In genomic region chr17:28416703-28417311, GRCh38 we compare ENCODE assay signal across 1 cellular context.
TF ChIP-seq lines count a peak whose summit lies in the region.

No MANE protein-coding gene starts in this region.

TF ChIP-seq in K562, 482 proteins besides CTCF, POLR2A, EP300 and RAD21 (continued from another document):
- TF ChIP-seq, protein P1, sequence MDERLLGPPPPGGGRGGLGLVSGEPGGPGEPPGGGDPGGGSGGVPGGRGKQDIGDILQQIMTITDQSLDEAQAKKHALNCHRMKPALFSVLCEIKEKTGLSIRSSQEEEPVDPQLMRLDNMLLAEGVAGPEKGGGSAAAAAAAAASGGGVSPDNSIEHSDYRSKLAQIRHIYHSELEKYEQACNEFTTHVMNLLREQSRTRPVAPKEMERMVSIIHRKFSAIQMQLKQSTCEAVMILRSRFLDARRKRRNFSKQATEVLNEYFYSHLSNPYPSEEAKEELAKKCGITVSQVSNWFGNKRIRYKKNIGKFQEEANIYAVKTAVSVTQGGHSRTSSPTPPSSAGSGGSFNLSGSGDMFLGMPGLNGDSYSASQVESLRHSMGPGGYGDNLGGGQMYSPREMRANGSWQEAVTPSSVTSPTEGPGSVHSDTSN (CRISPR knock-in tag; IDR thresholded peaks at IDR 0.05; ENCODE audit: low read depth): no peak
- TF ChIP-seq, protein P1 (tag; conservative IDR thresholded peaks at IDR 0.05; ENCODE audit: low read depth): no peak
- TF ChIP-seq ZNF311 (CRISPR knock-in tag; IDR thresholded peaks at IDR 0.05) (no peak), NRF1 (conservative IDR thresholded peaks at IDR 0.05 in 1 of 2, IDR thresholded peaks at IDR 0.05 in 1 of 2) (peak; percentile 30 to 31; a peak in 1 of 4 replicates), KAT2B (IDR thresholded peaks at IDR 0.05; ENCODE audit: low read depth, low read length) (no peak), MYBL2 (IDR thresholded peaks at IDR 0.05; ENCODE audit: low read depth) (no peak), MYBL2 (CRISPR knock-in tag; IDR thresholded peaks at IDR 0.05; ENCODE audit: borderline replicate concordance) (no peak), U2AF2 (optimal IDR thresholded peaks at IDR 0.05; ENCODE audit: low read depth, low read length) (no peak), MCM5 (IDR thresholded peaks at IDR 0.05; ENCODE audit: low read depth) (no peak), TGIF2 (CRISPR knock-in tag; IDR thresholded peaks at IDR 0.05) (no peak), KLF16 (IDR thresholded peaks at IDR 0.05) (peak; percentile 19; the same call in 1 of the 2 replicates), CTCFL (IDR thresholded peaks at IDR 0.05; ENCODE audit: borderline replicate concordance, insufficient read depth, low read depth, low read length, poor library complexity, severe bottlenecking) (peak; percentile 81), ZEB2 (IDR thresholded peaks at IDR 0.05) (no peak), TCF7 (IDR thresholded peaks at IDR 0.05; ENCODE audit: borderline replicate concordance) (no peak), ZMIZ1 (IDR thresholded peaks at IDR 0.05; ENCODE audit: low read depth in 2 of 2, low read length in 2 of 2) (no peak), E2F5 (CRISPR knock-in tag; IDR thresholded peaks at IDR 0.05) (no peak)
- TF ChIP-seq, protein P2, sequence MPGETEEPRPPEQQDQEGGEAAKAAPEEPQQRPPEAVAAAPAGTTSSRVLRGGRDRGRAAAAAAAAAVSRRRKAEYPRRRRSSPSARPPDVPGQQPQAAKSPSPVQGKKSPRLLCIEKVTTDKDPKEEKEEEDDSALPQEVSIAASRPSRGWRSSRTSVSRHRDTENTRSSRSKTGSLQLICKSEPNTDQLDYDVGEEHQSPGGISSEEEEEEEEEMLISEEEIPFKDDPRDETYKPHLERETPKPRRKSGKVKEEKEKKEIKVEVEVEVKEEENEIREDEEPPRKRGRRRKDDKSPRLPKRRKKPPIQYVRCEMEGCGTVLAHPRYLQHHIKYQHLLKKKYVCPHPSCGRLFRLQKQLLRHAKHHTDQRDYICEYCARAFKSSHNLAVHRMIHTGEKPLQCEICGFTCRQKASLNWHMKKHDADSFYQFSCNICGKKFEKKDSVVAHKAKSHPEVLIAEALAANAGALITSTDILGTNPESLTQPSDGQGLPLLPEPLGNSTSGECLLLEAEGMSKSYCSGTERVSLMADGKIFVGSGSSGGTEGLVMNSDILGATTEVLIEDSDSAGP (CRISPR knock-in tag; IDR thresholded peaks at IDR 0.05): no peak
